9 cellular contexts compared by ENCODE assay signal in the genomic region with DNA sequence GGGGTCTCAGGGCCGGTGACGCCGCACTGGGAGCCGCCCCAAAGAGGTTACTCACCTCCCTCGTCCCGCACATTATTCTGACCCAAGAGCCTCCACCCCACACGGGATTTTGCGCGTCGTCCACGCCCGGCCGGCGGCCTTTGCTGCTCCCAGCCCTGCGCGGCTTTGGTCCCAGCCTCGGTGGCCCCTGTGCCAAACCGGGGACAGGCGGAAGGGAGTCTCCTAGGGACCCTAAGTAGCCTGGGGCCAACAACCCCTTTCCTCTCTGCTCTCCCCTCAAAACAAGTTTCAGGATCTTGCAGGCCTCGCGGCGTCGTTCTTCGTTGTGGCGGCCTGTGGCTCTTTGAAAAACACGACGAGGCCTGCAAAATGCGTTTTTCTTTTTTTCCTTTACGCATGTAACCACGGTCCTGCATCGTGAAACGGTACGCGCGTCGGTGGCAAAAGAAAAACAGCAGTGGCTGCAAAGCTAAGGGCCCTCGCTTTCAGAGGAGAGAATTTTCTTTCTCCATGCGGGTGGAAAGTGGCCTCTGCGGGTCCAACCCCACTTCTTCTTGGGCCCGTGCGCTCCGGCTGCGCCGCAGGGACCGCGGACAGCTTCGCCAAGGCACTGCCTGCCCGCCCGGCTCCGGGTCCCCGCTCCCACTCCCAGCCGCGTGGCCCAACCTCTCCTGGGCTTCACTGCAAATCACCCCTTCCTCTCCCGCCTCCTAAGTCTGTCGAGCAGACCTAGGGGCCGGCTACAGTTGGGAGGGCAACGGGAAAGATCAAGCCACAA. TPM values are rescaled to one million over a fixed set of nuclear protein-coding genes. Genes with fewer than 3 reads are reported as not detected.
DNase-seq lines count a peak whose midpoint lies in the region; ATAC-seq, FAIRE-seq and TF ChIP-seq lines count a peak whose summit lies in the region.
"Had no signal": no experiment of that assay in that cellular context is flagged by ENCODE, and none has a peak within 500 bp of the region (broad histone marks: within the 10 kb centered on the region; RNA-seq: fewer than 3 reads in every experiment).

No MANE protein-coding gene starts in this region.

- POLR2A ChIA-PET in CD4-positive, alpha-beta T cell (lab: Charles Lee) = interaction anchor here (0.5 to 8.3 kb wide), 34 partner anchors 9 to 450 kb away, joined by 3 to 121 read pairs (median 4); partner anchors contain the start of genes CLIC4, RCAN3, RSRP1 and SYF2
- POLR2A ChIA-PET in HEK293 (lab: Yijun Ruan, JAX) (no interaction called here), GM12878 (lab: Charles Lee) (interaction anchor here (0.6 to 7.2 kb wide), 9 partner anchors 9 to 161 kb away, joined by 3 to 75 read pairs (median 5); no protein-coding TSS in a partner anchor)

- peak overlapping the region; percentile 75 for H3K27ac Mint-ChIP-seq in CD4-positive, alpha-beta T cell
- peak overlapping the region; percentile 57 to 98 (median 96) for H3K27ac Mint-ChIP-seq in naive B cell

- CTCF ChIA-PET in CD4-positive, alpha-beta T cell (lab: Charles Lee) = interaction anchor here (0.6 to 4.3 kb wide), 12 partner anchors 9 to 171 kb away, joined by 3 to 52 read pairs (median 4); no protein-coding TSS in a partner anchor
- CTCF ChIA-PET in HEK293 (lab: Yijun Ruan, JAX) (interaction anchor here (0.6 to 1.5 kb wide), 4 partner anchors 18 to 273 kb away, joined by 4 to 7 read pairs (median 4); no protein-coding TSS in a partner anchor), GM12878 (lab: Yijun Ruan, JAX) (interaction anchor here (0.8 to 20.9 kb wide), 11 partner anchors 10 to 171 kb away, joined by 3 to 314 read pairs (median 4); no protein-coding TSS in a partner anchor)

- TF ChIP-seq EP300 in GM12878 (IDR thresholded peaks at IDR 0.05; ENCODE audit: borderline replicate concordance in 1 of 2, control insufficient read depth in 1 of 2, low read depth in 2 of 2, low read length in 2 of 2) = no peak

- H3K4me1 ChIP-seq in HEK293 (ENCODE audit: control insufficient read depth, insufficient read depth, low read length) = peaks cover 3% of the 10 kb centered on the region; the same call in 1 of the 2 replicates
- peaks cover 40% of the 10 kb centered on the region for H3K4me1 ChIP-seq in GM12878 (ENCODE audit: control insufficient read depth, insufficient read depth, low read length)

- in situ Hi-C loops in GM12878 (cut with MboI) = no loop called here

- no peaks in the 10 kb centered on the region for H3K36me3 ChIP-seq in HEK293 (ENCODE audit: control insufficient read depth in 2 of 2, insufficient read depth in 1 of 2, low read length in 2 of 2)
- H3K36me3 ChIP-seq in GM12878 (ENCODE audit: control insufficient read depth in 2 of 2, insufficient read depth in 2 of 2, low read length in 1 of 2) = peaks cover 16 to 24% of the 10 kb centered on the region in 2 experiments

- 65% methylated on average over 54 of the region's 57 CpGs for WGBS in GM12878 (ENCODE audit: insufficient coverage, insufficient replicate concordance, low lambda C conversion rate, missing lambda C conversion rate)

- peaks cover 7% of the 10 kb centered on the region; the same call in 1 of the 2 replicates for H4K20me1 ChIP-seq in GM12878 (ENCODE audit: control insufficient read depth, insufficient read depth)

- H3K9ac ChIP-seq in GM12878 (ENCODE audit: control insufficient read depth, insufficient read depth, low read length) = peak overlapping the region; percentile 51; the same call in 1 of the 2 replicates

- SMC1A ChIA-PET in GM12878 (lab: Charles Lee; ENCODE audit: uncharacterized antibody, unreplicated experiment) = interaction anchor here (0.8 to 23.9 kb wide), 7 partner anchors 9 to 168 kb away, joined by 3 to 391 read pairs (median 5); no protein-coding TSS in a partner anchor

- TF ChIP-seq POLR2A in GM12878 (IDR thresholded peaks at IDR 0.05; ENCODE audit: low read depth, low read length) = no peak

- H3K36me3 Mint-ChIP-seq in CD4-positive, alpha-beta T cell (ENCODE audit: low read depth) = peaks cover 32% of the 10 kb centered on the region
- H3K36me3 Mint-ChIP-seq in naive B cell = peaks cover 0 to 4% of the 10 kb centered on the region in 2 donors

- peaks cover 57% of the 10 kb centered on the region for H3K4me1 Mint-ChIP-seq in CD4-positive, alpha-beta T cell (ENCODE audit: low read depth)
- H3K4me1 Mint-ChIP-seq in naive B cell = peaks cover 39 to 65% (median 54%) of the 10 kb centered on the region in 3 donors

- H3K9me3 ChIP-seq in CD4-positive, alpha-beta T cell (ENCODE audit: control insufficient read depth, low read length) = no peaks in the 10 kb centered on the region
- H3K9me3 ChIP-seq in HEK293 (ENCODE audit: control insufficient read depth, insufficient read depth, low read depth, low read length) = no peaks in the 10 kb centered on the region
- H3K9me3 ChIP-seq in GM12878 (replicated peaks; ENCODE audit: control insufficient read depth, insufficient read depth, low read length) = no peaks in the 10 kb centered on the region

- RAD21 ChIA-PET in GM12878 (lab: Charles Lee; ENCODE audit: unreplicated experiment) = interaction anchor here (0.9 to 11.2 kb wide), 17 partner anchors 10 to 308 kb away, joined by 3 to 150 read pairs (median 6); no protein-coding TSS in a partner anchor

- peak overlapping the region; percentile 74 for H3K4me3 Mint-ChIP-seq in CD4-positive, alpha-beta T cell
- H3K4me3 Mint-ChIP-seq in naive B cell = peak overlapping the region; percentile 68 to 99 (median 84)

- no peaks in the 10 kb centered on the region for H3K27me3 ChIP-seq in CD4-positive, alpha-beta T cell (ENCODE audit: control insufficient read depth, insufficient read depth, low read length)
- no peaks in the 10 kb centered on the region for H3K27me3 ChIP-seq in GM12878 (replicated peaks in 1 of 2; ENCODE audit: control insufficient read depth in 2 of 2, insufficient read depth in 2 of 2, low read length in 1 of 2)

- peak overlapping the region; percentile 78 for H3K27ac ChIP-seq in CD4-positive, alpha-beta T cell (ENCODE audit: low read depth, low read length)
- H3K27ac ChIP-seq in HEK293 (ENCODE audit: extremely low read depth, low read depth, low read length) = no peak overlapping the region
- H3K27ac ChIP-seq in GM12878 (ENCODE audit: control insufficient read depth, insufficient read depth) = peak overlapping the region; percentile 89

- BruUV-seq in GM12878 (replicated peaks; lab: Mats Ljungman, UMichigan) = no TSS peak

- H2AFZ ChIP-seq in GM12878 (ENCODE audit: control insufficient read depth, low read depth, low read length) = no peak overlapping the region

- no peak for DNase-seq in CD4-positive, alpha-beta T cell
- DNase-seq in GM12878 (ENCODE audit: low read depth, low spot score) (no peak), naive B cell (no peak), islet precursor cell (no peak), GM03348 (ENCODE audit: low spot score) (no peak), NCI-H2081 (lab: John Stamatoyannopoulos, UW) (no peak), superior temporal gyrus (ENCODE audit: extremely low spot score) (no peak)

- intact Hi-C loops in CD4-positive, alpha-beta T cell (cut with DNase I, micrococcal nuclease) = loop anchor here (1.0 to 5.0 kb wide), 6 partner anchors 83 to 289 kb away; partner anchors contain the start of gene SRRM1 (in 1 of the 2)
- intact Hi-C loops in GM12878 (cut with micrococcal nuclease; ENCODE audit: unreplicated experiment) = loop anchor here (1.0 to 5.0 kb wide), 2 partner anchors 84 to 106 kb away; no protein-coding TSS in a partner anchor

- H3K9me3 Mint-ChIP-seq in CD4-positive, alpha-beta T cell = no peaks in the 10 kb centered on the region
- no peaks in the 10 kb centered on the region for H3K9me3 Mint-ChIP-seq in naive B cell

- H3K4me3 ChIP-seq in HEK293 (ENCODE audit: low read depth, low read length) (no peak overlapping the region), GM12878 (peak overlapping the region; percentile 65)

- FAIRE-seq in GM12878 (lab: Jason Lieb, UNC) = no peak
- FAIRE-seq: islet of Langerhans had no signal

- no peaks in the 10 kb centered on the region for H3K27me3 Mint-ChIP-seq in CD4-positive, alpha-beta T cell
- no peaks in the 10 kb centered on the region for H3K27me3 Mint-ChIP-seq in naive B cell

- H3K4me2 ChIP-seq in GM12878 (ENCODE audit: control insufficient read depth, insufficient read depth) = peak overlapping the region; percentile 93

- TF ChIP-seq CTCF in CD4-positive, alpha-beta T cell (IDR thresholded peaks at IDR 0.05) = no peak
- TF ChIP-seq CTCF in HEK293 (tag by site-specific recombination; IDR thresholded peaks at IDR 0.05) (no peak), GM12878 (IDR thresholded peaks at IDR 0.05 in 2 of 3, conservative IDR thresholded peaks at IDR 0.05 in 1 of 3; ENCODE audit: control insufficient read depth in 2 of 3, extremely low read depth in 1 of 3, insufficient read depth in 1 of 3, low read depth in 3 of 3, low read length in 3 of 3) (no peak)

- H3K79me2 ChIP-seq in GM12878 (ENCODE audit: control insufficient read depth, insufficient read depth, low read length) = peaks cover 98% of the 10 kb centered on the region

- no peak for ATAC-seq in CD4-positive, alpha-beta T cell (ENCODE audit: poor library complexity)
- ATAC-seq in GM12878 (no peak), naive B cell (ENCODE audit: low read depth in 2 of 2) (no peak)

- TF ChIP-seq RAD21 in GM12878 (IDR thresholded peaks at IDR 0.05; ENCODE audit: insufficient read depth, low read depth, low read length) = no peak

TF ChIP-seq in HEK293, 187 proteins besides CTCF, POLR2A, EP300 and RAD21 (continues in another document):
- no peak for TF ChIP-seq ZNF560 (tag by site-specific recombination; IDR thresholded peaks at IDR 0.05; ENCODE audit: borderline replicate concordance)

TF ChIP-seq in GM12878, 131 proteins besides CTCF, POLR2A, EP300 and RAD21 (continues in another document):
- 0 out of 2 replicates have a peak, but pooled peaks have one; percentile 12 for TF ChIP-seq EED (IDR thresholded peaks at IDR 0.05; ENCODE audit: low read depth)

RNA-seq across cellular contexts. Expression of gene RUNX3, which starts 0.8 kb away (rescaled TPM):
- 100 to 1,000 TPM; 202 to 209 TPM for total RNA-seq in CD4-positive, alpha-beta T cell
- total RNA-seq in GM12878 (2013; cell fraction: nucleolus; rRNA removed) = 101 and 106 TPM in 2 replicates
- total RNA-seq in GM12878 (2014; rRNA removed) = 25.8 and 33.5 TPM in 2 replicates
- total RNA-seq in GM12878 (2014; rRNA removed; fragmentation: Illumina TruSeq; extraction: Trizol) = 18.4 and 19.0 TPM in 2 replicates
- total RNA-seq in GM12878 (2021) = 148 and 151 TPM in 2 replicates
- polyA plus RNA-seq in GM12878 (2011; ENCODE audit: low read depth) = 44.1 TPM
- 15.0 and 25.8 TPM in 2 replicates for polyA plus RNA-seq in GM12878 (2011; rRNA removed)
- 45.6 and 51.9 TPM in 2 replicates for polyA plus RNA-seq in GM12878 (2011; cell fraction: cytosol; rRNA removed)
- 72.8 and 112 TPM in 2 replicates for polyA plus RNA-seq in GM12878 (2011; cell fraction: nucleus; rRNA removed)
- 91.6 and 104 TPM in 2 replicates for polyA plus RNA-seq in GM12878 (2012)
- 48.8 and 61.7 TPM in 2 replicates for polyA plus RNA-seq in GM12878 (2014; fragmentation: Illumina TruSeq; extraction: Trizol)
- 10 to 100 TPM; 21.6 to 26.3 TPM for polyA plus RNA-seq in GM12878 (2014; fragmentation: Nextera tagmentation; extraction: Ambion mirVana)
- 64.7 and 79.6 TPM in 2 replicates for polyA plus RNA-seq in GM12878 (2014; rRNA removed)
- 10 to 100 TPM; 29.3 to 34.0 TPM for polyA plus RNA-seq in GM12878 (2016; fragmentation: Nextera tagmentation; extraction: Ambion mirVana)
- 20.0 and 31.7 TPM in 2 replicates for polyA minus RNA-seq in GM12878 (2011; rRNA and poly(A)+ RNA removed)
- 30.6 and 47.6 TPM in 2 replicates for polyA minus RNA-seq in GM12878 (2011; cell fraction: cytosol; rRNA and poly(A)+ RNA removed)
- 30.8 and 46.2 TPM in 2 replicates for polyA minus RNA-seq in GM12878 (2011; cell fraction: nucleus; rRNA and poly(A)+ RNA removed)
- 10 to 100 TPM; 14.7 to 28.7 (median 18.2) TPM for polyA plus RNA-seq in naive B cell (ENCODE audit: low read depth in 6 of 6)
